In genomic region chr2:12222561-12222960, GRCh38 we compare ENCODE assay signal across 15 cellular contexts.
DNase-seq lines count a peak whose midpoint lies in the region; ATAC-seq and TF ChIP-seq lines count a peak whose summit lies in the region.
"Had no signal": no experiment of that assay in that cellular context is flagged by ENCODE, and none has a peak within 500 bp of the region (broad histone marks: within the 10 kb centered on the region; RNA-seq: fewer than 3 reads in every experiment).

No MANE protein-coding gene starts in this region.

- H3K9me3 ChIP-seq in PC-3 (ENCODE audit: low read length) (peaks cover 13% of the 10 kb centered on the region; the same call in 1 of the 2 replicates), adrenal gland (replicated peaks in 1 of 3) (peaks cover 0 to 7% (median 0%) of the 10 kb centered on the region in 3 donors)

- no peaks in the 10 kb centered on the region for H3K79me2 ChIP-seq in PC-3 (ENCODE audit: low read length)

- H4K20me1 ChIP-seq in PC-3 (ENCODE audit: low read length), result no peaks in the 10 kb centered on the region

- DNase-seq in activated naive CD4-positive, alpha-beta T cell treated with Interleukin-2 at 50 U/mL for 16 hours, result peak; percentile 13
- no peak for DNase-seq in activated naive CD4-positive, alpha-beta T cell (lab: John Stamatoyannopoulos, UW)
- DNase-seq in stimulated activated CD4-positive, alpha-beta T cell treated with anti-CD3 and anti-CD28 coated beads, Interleukin-4, amount 100 ng/mL, for 1 hour, result peak; percentile 8
- no peak for DNase-seq in stimulated activated CD4-positive, alpha-beta T cell treated with anti-CD3 and anti-CD28 coated beads, Interleukin-12 subunit alpha, Interleukin-12 subunit beta, amount 100 ng/mL, for 4 hours
- DNase-seq in PC-3, result peak; percentile 11
- DNase-seq in fibroblast of mammary gland (ENCODE audit: low read depth), result peak; percentile 21
- no peak for DNase-seq in adrenal gland
- DNase-seq in NCI-H69 (lab: John Stamatoyannopoulos, UW), result no peak
- DNase-seq: C1 segment of cervical spinal cord; Calu3; CD4-positive, alpha-beta T cell; DMS 273 treated with DMSO at 0.1 percent for 48 hours; GOT3; H9 had no signal

- H3K27ac ChIP-seq in PC-3 (ENCODE audit: low read length), result no peak overlapping the region
- H3K27ac ChIP-seq in adrenal gland, result no peak overlapping the region

- H3K4me3 ChIP-seq in PC-3 (ENCODE audit: low read length) (no peak overlapping the region), fibroblast of mammary gland (ENCODE audit: control insufficient read depth, low read depth, low read length) (no peak overlapping the region), adrenal gland (no peak overlapping the region)
- H3K4me3 ChIP-seq: GM12878 had no signal

- H3K9ac ChIP-seq in PC-3 (ENCODE audit: low read length), result no peak overlapping the region

- TF ChIP-seq CTCF in PC-3 (conservative IDR thresholded peaks at IDR 0.05; ENCODE audit: low read depth, low read length) (no peak), fibroblast of mammary gland (conservative IDR thresholded peaks at IDR 0.05; ENCODE audit: control insufficient read depth, insufficient read depth, low read depth, low read length) (no peak), adrenal gland (IDR thresholded peaks at IDR 0.05) (no peak)

- H3K4me2 ChIP-seq in PC-3 (ENCODE audit: low read length), result no peak overlapping the region

- intact Hi-C loops in PC-3 (cut with micrococcal nuclease) (no loop called here), adrenal gland (cut with DNase I) (no loop called here)

- CTCF ChIA-PET in PC-3 (lab: Charles Lee), result no interaction called here

- WGBS in adrenal gland, 4 donors, result 74 to 78% (median 75%) methylated on average over 1 of the region's 1 CpG

- POLR2A ChIA-PET in PC-3 (lab: Charles Lee; ENCODE audit: unreplicated experiment), result no interaction called here

- no peaks in the 10 kb centered on the region for H3K36me3 ChIP-seq in PC-3 (ENCODE audit: low read depth, low read length)
- no peaks in the 10 kb centered on the region for H3K36me3 ChIP-seq in adrenal gland (replicated peaks in 1 of 2)

- no peaks in the 10 kb centered on the region for H3K9me2 ChIP-seq in PC-3 (replicated peaks; ENCODE audit: low read length)

- H3K4me1 ChIP-seq in PC-3 (ENCODE audit: insufficient read depth, low read length) (no peaks in the 10 kb centered on the region), adrenal gland (replicated peaks in 1 of 2) (no peaks in the 10 kb centered on the region)

- no peaks in the 10 kb centered on the region for H3F3A ChIP-seq in PC-3 (ENCODE audit: low read length, unreplicated experiment)

- TF ChIP-seq POLR2A in adrenal gland (IDR thresholded peaks at IDR 0.05), result no peak

- H2AFZ ChIP-seq in PC-3 (ENCODE audit: low read length), result no peak overlapping the region

- H3K27me3 ChIP-seq in PC-3 (ENCODE audit: low read length) (no peaks in the 10 kb centered on the region), adrenal gland (no peaks in the 10 kb centered on the region)

- no TSS peak for BruUV-seq in PC-3 (replicated peaks; lab: Mats Ljungman, UMichigan)

- no peak for ATAC-seq in PC-3
- ATAC-seq: GM12878 had no signal

Comparison
In these comparisons a context has a peak if more than half of its experiments do, and no peak if none do; other contexts are left out.
1. DNase-seq: peak in activated naive CD4-positive, alpha-beta T cell treated with Interleukin-2 at 50 U/mL for 16 hours (single experiment), stimulated activated CD4-positive, alpha-beta T cell treated with anti-CD3 and anti-CD28 coated beads, Interleukin-4, amount 100 ng/mL, for 1 hour (single experiment), PC-3 (single experiment) and fibroblast of mammary gland (single experiment); none in activated naive CD4-positive, alpha-beta T cell (0 of 4), stimulated activated CD4-positive, alpha-beta T cell treated with anti-CD3 and anti-CD28 coated beads, Interleukin-12 subunit alpha, Interleukin-12 subunit beta, amount 100 ng/mL, for 4 hours (single experiment), adrenal gland (0 of 7) and NCI-H69 (single experiment).